Comparison of ENCODE assay signal across 8 cellular contexts in the genomic region with DNA sequence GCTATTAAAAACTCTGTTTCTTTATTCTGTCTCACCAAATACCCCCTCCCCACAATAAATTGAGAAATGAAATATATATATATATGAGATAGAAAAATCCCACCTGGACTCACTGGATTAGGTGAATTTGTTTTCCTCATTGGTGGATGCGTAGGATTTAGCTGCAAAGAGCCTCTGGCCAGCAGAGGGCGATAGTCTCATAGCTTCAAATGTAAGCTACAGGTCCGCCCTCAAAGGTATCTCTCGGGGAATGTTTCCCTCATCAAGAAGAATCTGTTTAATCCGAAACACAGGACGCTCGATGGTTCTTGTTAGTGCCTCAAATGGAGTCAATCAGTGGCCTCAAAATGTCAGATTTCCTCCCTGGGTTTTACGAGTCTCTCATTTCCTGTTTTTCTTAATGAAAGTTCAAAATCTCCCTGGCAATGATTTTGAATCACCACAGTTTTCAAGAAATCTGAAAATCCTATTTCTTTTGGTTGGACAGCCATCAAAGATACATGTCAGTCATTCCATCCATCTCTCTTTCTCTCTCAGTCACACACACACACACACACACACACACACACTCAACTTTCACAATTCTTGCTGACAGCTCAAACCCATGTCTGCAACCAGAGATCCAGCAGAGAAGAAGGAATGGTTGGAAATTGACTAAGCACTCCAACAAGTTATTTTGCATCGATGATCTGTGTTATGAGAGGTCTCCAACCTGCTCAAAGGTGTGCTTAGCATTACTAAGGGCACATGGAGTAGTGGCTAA. TPM values are rescaled to one million over a fixed set of nuclear protein-coding genes. Genes with fewer than 3 reads are reported as not detected.
DNase-seq lines count a peak whose midpoint lies in the region; ATAC-seq lines count a peak whose summit lies in the region.

No MANE protein-coding gene starts in this region.

- DNase-seq in DMS53 (lab: John Stamatoyannopoulos, UW) (peak; percentile 95), NT2/D1 (ENCODE audit: low read depth, low spot score) (peak; percentile 93), epidermal melanocyte (ENCODE audit: insufficient read length, low spot score) (peak; percentile 59)
- peak; percentile 39 for DNase-seq in activated CD8-positive, alpha-beta memory T cell treated with anti-CD3 and anti-CD28 coated beads, Interleukin-2, amount 50 U/mL, for 1 hour (ENCODE audit: extremely low read depth)
- DNase-seq in naive thymus-derived CD8-positive, alpha-beta T cell: peak; percentile 51 to 86 (median 66)
- DNase-seq in stimulated activated effector memory CD8-positive, alpha-beta T cell treated with anti-CD3 and anti-CD28 coated beads, Interleukin-12 subunit alpha, Interleukin-12 subunit beta, amount 100 ng/mL, for 72 hours (ENCODE audit: low spot score in 2 of 2): peak; percentile 53 to 82

- H3K4me1 Mint-ChIP-seq in naive thymus-derived CD8-positive, alpha-beta T cell: peaks cover 2 to 10% (median 7%) of the 10 kb centered on the region in 4 donors
- peaks cover 23% of the 10 kb centered on the region for H3K4me1 Mint-ChIP-seq in stimulated activated effector memory CD8-positive, alpha-beta T cell treated with anti-CD3 and anti-CD28 coated beads, Interleukin-12 subunit alpha, Interleukin-12 subunit beta, amount 100 ng/mL, for 72 hours

- H3K9me3 ChIP-seq in NT2/D1 (ENCODE audit: insufficient read depth, low read length): no peaks in the 10 kb centered on the region

- H3K27me3 Mint-ChIP-seq in naive thymus-derived CD8-positive, alpha-beta T cell: peaks cover 14 to 60% (median 29%) of the 10 kb centered on the region in 5 donors

- H3K27me3 ChIP-seq in NT2/D1 (ENCODE audit: insufficient read depth, insufficient read length): peaks cover 12% of the 10 kb centered on the region

- ATAC-seq in HG03442 (IDR thresholded peaks at IDR 0.05; ENCODE audit: unreplicated experiment): peak; percentile 44
- ATAC-seq in naive thymus-derived CD8-positive, alpha-beta T cell: peak; percentile 66 to 88
- ATAC-seq in stimulated activated effector memory CD8-positive, alpha-beta T cell treated with anti-CD3 and anti-CD28 coated beads, Interleukin-12 subunit alpha, Interleukin-12 subunit beta, amount 100 ng/mL, for 72 hours: peak; percentile 48
- ATAC-seq in HG03432 (IDR thresholded peaks at IDR 0.05; ENCODE audit: unreplicated experiment): no peak

- peak overlapping the region in 2 of 10 donors; percentile 22 to 26 for H3K27ac Mint-ChIP-seq in naive thymus-derived CD8-positive, alpha-beta T cell
- no peak overlapping the region for H3K27ac Mint-ChIP-seq in stimulated activated effector memory CD8-positive, alpha-beta T cell treated with anti-CD3 and anti-CD28 coated beads, Interleukin-12 subunit alpha, Interleukin-12 subunit beta, amount 100 ng/mL, for 72 hours

- H3K9ac ChIP-seq in NT2/D1 (ENCODE audit: insufficient read length, low read depth): no peak overlapping the region

- H3K4me3 Mint-ChIP-seq in naive thymus-derived CD8-positive, alpha-beta T cell: peak overlapping the region in 6 of 10 donors; percentile 1 to 56 (median 30)
- H3K4me3 Mint-ChIP-seq in stimulated activated effector memory CD8-positive, alpha-beta T cell treated with anti-CD3 and anti-CD28 coated beads, Interleukin-12 subunit alpha, Interleukin-12 subunit beta, amount 100 ng/mL, for 72 hours: no peak overlapping the region

- POLR2A ChIA-PET in naive thymus-derived CD8-positive, alpha-beta T cell (lab: Charles Lee): interaction anchor here (0.8 to 1.0 kb wide), 2 partner anchors 134 to 200 kb away, joined by 3 to 5 read pairs; no protein-coding TSS in a partner anchor

- H3K9me3 Mint-ChIP-seq in naive thymus-derived CD8-positive, alpha-beta T cell: no peaks in the 10 kb centered on the region
- no peaks in the 10 kb centered on the region for H3K9me3 Mint-ChIP-seq in stimulated activated effector memory CD8-positive, alpha-beta T cell treated with anti-CD3 and anti-CD28 coated beads, Interleukin-12 subunit alpha, Interleukin-12 subunit beta, amount 100 ng/mL, for 72 hours

- H3K4me1 ChIP-seq in NT2/D1 (ENCODE audit: insufficient read depth, insufficient read length): no peaks in the 10 kb centered on the region

- H3K4me3 ChIP-seq in NT2/D1 (ENCODE audit: insufficient read length, low read depth): no peak overlapping the region

- no peaks in the 10 kb centered on the region for H3K36me3 ChIP-seq in NT2/D1 (ENCODE audit: insufficient read depth, insufficient read length, low read length)

- H3K36me3 Mint-ChIP-seq in naive thymus-derived CD8-positive, alpha-beta T cell: no peaks in the 10 kb centered on the region
- H3K36me3 Mint-ChIP-seq in stimulated activated effector memory CD8-positive, alpha-beta T cell treated with anti-CD3 and anti-CD28 coated beads, Interleukin-12 subunit alpha, Interleukin-12 subunit beta, amount 100 ng/mL, for 72 hours: no peaks in the 10 kb centered on the region

RNA-seq across cellular contexts. Expression of a gene that starts 13.9 kb away (rescaled TPM):
- total RNA-seq in naive thymus-derived CD8-positive, alpha-beta T cell: not detected
- polyA plus RNA-seq in naive thymus-derived CD8-positive, alpha-beta T cell: not detected

Comparison
In these comparisons a context has a peak if more than half of its experiments do, and no peak if none do; other contexts are left out.
1. DNase-seq: peak in every context shown above with its lines; median percentile 95 in DMS53; 93 in NT2/D1; 68 in stimulated activated effector memory CD8-positive, alpha-beta T cell treated with anti-CD3 and anti-CD28 coated beads, Interleukin-12 subunit alpha, Interleukin-12 subunit beta, amount 100 ng/mL, for 72 hours; 66 in naive thymus-derived CD8-positive, alpha-beta T cell; 59 in epidermal melanocyte; 39 in activated CD8-positive, alpha-beta memory T cell treated with anti-CD3 and anti-CD28 coated beads, Interleukin-2, amount 50 U/mL, for 1 hour.